In the genomic region with DNA sequence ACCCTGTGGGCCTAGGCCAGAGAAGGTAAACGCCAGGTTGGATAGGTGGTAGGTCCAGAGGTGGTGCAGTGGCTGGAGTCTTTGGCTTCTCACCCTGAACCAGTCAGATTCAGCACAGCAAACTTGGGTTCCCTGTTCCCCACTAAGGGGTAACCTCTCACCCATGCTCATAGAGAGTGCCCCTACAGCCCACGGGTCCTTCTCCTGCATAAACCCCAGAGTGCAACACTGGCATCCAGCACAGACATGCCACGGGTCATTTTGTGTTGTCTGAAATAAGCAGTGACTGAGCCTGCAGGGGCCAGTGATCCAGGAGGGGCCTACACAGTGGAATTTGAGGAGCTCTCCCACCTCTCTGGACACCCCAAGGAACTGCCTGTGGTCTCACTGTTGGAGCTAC, we compare ENCODE assay signal across 23 cellular contexts. TPM values are rescaled to one million over a fixed set of nuclear protein-coding genes. Genes with fewer than 3 reads are reported as not detected.
A peak's percentile ranks its signal among the peaks of the same experiment; 100 is the strongest.
DNase-seq lines count a peak whose midpoint lies in the region; ATAC-seq, FAIRE-seq and TF ChIP-seq lines count a peak whose summit lies in the region.
"Had no signal": no experiment of that assay in that cellular context is flagged by ENCODE, and none has a peak within 500 bp of the region (broad histone marks: within the 10 kb centered on the region; RNA-seq: fewer than 3 reads in every experiment).

No MANE protein-coding gene starts in this region.

- H3K9me3 ChIP-seq in right atrium auricular region: no peaks in the 10 kb centered on the region
- H3K9me3 ChIP-seq in right cardiac atrium (ENCODE audit: control insufficient read depth, low read length): no peaks in the 10 kb centered on the region
- H3K9me3 ChIP-seq in H1 (ENCODE audit: insufficient read depth in 2 of 2, low read depth in 1 of 2, low read length in 1 of 2): no peaks in the 10 kb centered on the region
- H3K9me3 ChIP-seq: HAP-1 had no signal

- H2BK15ac ChIP-seq in H1 (ENCODE audit: low read length): 0 out of 2 replicates have a peak overlapping the region, but pooled peaks have one; percentile 6

- DNase-seq in right atrium auricular region (ENCODE audit: low spot score) (peak; percentile 53), right cardiac atrium (no peak), GM10266 (ENCODE audit: extremely low spot score) (peak; percentile 15), H1 (ENCODE audit: low read depth in 1 of 2, low spot score in 2 of 2) (no peak), type B pancreatic cell (ENCODE audit: extremely low spot score, unreplicated experiment) (peak; percentile 52), retina (no peak), NCI-H524 (lab: John Stamatoyannopoulos, UW) (no peak)
- DNase-seq: C1 segment of cervical spinal cord; Calu3; CD4-positive, alpha-beta memory T cell; COR-L47; DMS53; DMS79 treated with DMSO at 0.1 percent for 48 hours; GF-D8; HFFc6 had no signal

- H2AK5ac ChIP-seq in H1 (ENCODE audit: low read depth, low read length): peak overlapping the region; percentile 47

- no peak overlapping the region for H4K5ac ChIP-seq in H1 (ENCODE audit: insufficient read length, low read depth, low read length)

- TF ChIP-seq CTCF in right atrium auricular region (IDR thresholded peaks at IDR 0.05): no peak
- no peak for TF ChIP-seq CTCF in GM10266 (IDR thresholded peaks at IDR 0.05; ENCODE audit: control insufficient read depth, insufficient read depth, low read depth, missing control alignments)
- TF ChIP-seq CTCF in H1 (IDR thresholded peaks at IDR 0.05; ENCODE audit: control extremely low read depth in 1 of 3, insufficient read depth in 1 of 3, low read depth in 1 of 3, low read length in 3 of 3): no peak
- no peak for TF ChIP-seq CTCF in type B pancreatic cell (conservative IDR thresholded peaks at IDR 0.05)

- peaks cover 100% of the 10 kb centered on the region for H3K27me3 Mint-ChIP-seq in type B pancreatic cell

- WGBS in right cardiac atrium: 77% methylated on average over 3 of the region's 3 CpGs
- WGBS in H1 (ENCODE audit: extremely low coverage in 1 of 2, insufficient coverage in 1 of 2, insufficient read length in 1 of 2, insufficient replicate concordance in 2 of 2, low coverage in 1 of 2, low lambda C conversion rate in 2 of 2, missing lambda C conversion rate in 1 of 2), 2 experiments: 62% methylated on average over 3 of the region's 3 CpGs; no CpG with 5 or more reads in 1 of the 2 experiments

- no peak overlapping the region for H3K27ac Mint-ChIP-seq in type B pancreatic cell
- H3K27ac Mint-ChIP-seq: CD4-positive, alpha-beta memory T cell; GM23338; HFFc6 had no signal

- no peak overlapping the region for H3K23ac ChIP-seq in H1 (ENCODE audit: insufficient read length)

- H3K27me3 ChIP-seq in right atrium auricular region (peaks cover 3 to 19% of the 10 kb centered on the region in 2 donors), right cardiac atrium (ENCODE audit: control insufficient read depth, insufficient read depth) (no peaks in the 10 kb centered on the region), H1 (replicated peaks in 1 of 4; ENCODE audit: control insufficient read depth in 3 of 4, extremely low read depth in 1 of 4, insufficient read depth in 3 of 4, low read length in 3 of 4) (peaks cover 99 to 100% (median 100%) of the 10 kb centered on the region in 4 experiments)

- H2BK5ac ChIP-seq in H1 (ENCODE audit: low read depth, low read length): no peak overlapping the region

- H3K18ac ChIP-seq in H1 (ENCODE audit: extremely low read depth, low read length): no peak overlapping the region

- H3K9ac ChIP-seq in H1 (replicated peaks in 1 of 4; ENCODE audit: extremely low read depth in 1 of 4, low read depth in 3 of 4, low read length in 3 of 4): no peak overlapping the region

- H3K4ac ChIP-seq in H1 (replicated peaks; ENCODE audit: insufficient read length, low read depth, low read length): no peak overlapping the region

- no peak overlapping the region for H2BK120ac ChIP-seq in H1 (replicated peaks; ENCODE audit: low read depth, low read length)

- H3K4me1 ChIP-seq in right atrium auricular region: peaks cover 0 to 19% of the 10 kb centered on the region in 2 donors
- H3K4me1 ChIP-seq in right cardiac atrium (ENCODE audit: control insufficient read depth, insufficient read depth, low read length): no peaks in the 10 kb centered on the region
- H3K4me1 ChIP-seq in H1 (replicated peaks in 1 of 4; ENCODE audit: control insufficient read depth in 3 of 4, insufficient read depth in 4 of 4, low read length in 3 of 4): peaks cover 0 to 21% (median 13%) of the 10 kb centered on the region in 4 experiments; a peak in 6 of 7 replicates

- intact Hi-C loops in right cardiac atrium (cut with DNase I): no loop called here

- POLR2A ChIA-PET in H1 (lab: Charles Lee; ENCODE audit: partially characterized antibody): no interaction called here

- H3K23me2 ChIP-seq in H1 (ENCODE audit: low read depth, low read length): peaks cover 2% of the 10 kb centered on the region

- no peak for FAIRE-seq in H1 (lab: Jason Lieb, UNC)
- FAIRE-seq: GM12878, GM19239, H54 had no signal

- no peaks in the 10 kb centered on the region for H3K79me2 ChIP-seq in H1 (ENCODE audit: control insufficient read depth in 1 of 2, insufficient read depth in 2 of 2, low read length in 2 of 2)

- H4K91ac ChIP-seq in H1 (replicated peaks; ENCODE audit: insufficient read length, low read length): no peak overlapping the region

- no peak overlapping the region for H4K8ac ChIP-seq in H1 (ENCODE audit: extremely low read depth, insufficient read depth, low read length)

- H3K9me3 Mint-ChIP-seq in type B pancreatic cell: no peaks in the 10 kb centered on the region
- H3K9me3 Mint-ChIP-seq: GM23338, HFFc6 had no signal

- no peak for TF ChIP-seq EP300 in H1 (IDR thresholded peaks at IDR 0.05; ENCODE audit: borderline replicate concordance in 1 of 2, low read depth in 2 of 2, low read length in 2 of 2)

- H4K20me1 ChIP-seq in H1 (replicated peaks in 1 of 2; ENCODE audit: control insufficient read depth in 1 of 2, insufficient read depth in 2 of 2, low read length in 2 of 2): peaks cover 13 to 48% of the 10 kb centered on the region in 2 experiments

- no peaks in the 10 kb centered on the region for H3K4me1 Mint-ChIP-seq in type B pancreatic cell (ENCODE audit: unreplicated experiment)

- H3K36me3 Mint-ChIP-seq in type B pancreatic cell: peaks cover 4% of the 10 kb centered on the region
- H3K36me3 Mint-ChIP-seq: CD4-positive, alpha-beta memory T cell had no signal

- H3K14ac ChIP-seq in H1 (ENCODE audit: insufficient read length): no peak overlapping the region

- no peak overlapping the region for H3K4me3 Mint-ChIP-seq in type B pancreatic cell
- H3K4me3 Mint-ChIP-seq: CD4-positive, alpha-beta memory T cell; HFFc6 had no signal

- CTCF ChIA-PET in H1 (lab: Charles Lee; ENCODE audit: partially characterized antibody): interaction anchor here (1.3 to 7.3 kb wide), 6 partner anchors 19 to 53 kb away, joined by 4 to 79 read pairs (median 10); no protein-coding TSS in a partner anchor

- H3K36me3 ChIP-seq in right atrium auricular region: no peaks in the 10 kb centered on the region
- no peaks in the 10 kb centered on the region for H3K36me3 ChIP-seq in H1 (ENCODE audit: control insufficient read depth in 2 of 4, insufficient read depth in 4 of 4, low read length in 3 of 4)
- H3K36me3 ChIP-seq: HAP-1 had no signal

- H3K4me3 ChIP-seq in right atrium auricular region (no peak overlapping the region), right cardiac atrium (ENCODE audit: low read length) (no peak overlapping the region), H1 (ENCODE audit: extremely low read depth in 1 of 4, insufficient read depth in 2 of 4, low read depth in 3 of 4, low read length in 4 of 4) (no peak overlapping the region)
- H3K4me3 ChIP-seq: GM12878, GM23338, HAP-1 had no signal

- H3K56ac ChIP-seq in H1 (replicated peaks; ENCODE audit: insufficient read length, low read depth, low read length): no peak overlapping the region

- TF ChIP-seq POLR2A in H1 (IDR thresholded peaks at IDR 0.05; ENCODE audit: control extremely low read depth in 1 of 2, low read depth in 2 of 2, low read length in 2 of 2): no peak

- no peak for TF ChIP-seq RAD21 in H1 (IDR thresholded peaks at IDR 0.05 in 1 of 2, conservative IDR thresholded peaks at IDR 0.05 in 1 of 2; ENCODE audit: low read depth in 2 of 2, low read length in 2 of 2)

- H2AFZ ChIP-seq in H1 (ENCODE audit: low read length): no peak overlapping the region
- H2AFZ ChIP-seq: GM23338 had no signal

- no peak overlapping the region; the same call in 1 of the 2 replicates for H2BK20ac ChIP-seq in H1 (ENCODE audit: low read length)

- H3K27ac ChIP-seq in right atrium auricular region (no peak overlapping the region), right cardiac atrium (ENCODE audit: low read length) (no peak overlapping the region), H1 (ENCODE audit: low read depth, low read length) (no peak overlapping the region)

- no peaks in the 10 kb centered on the region for H3K79me1 ChIP-seq in H1 (ENCODE audit: low read depth, low read length)

- H3K4me2 ChIP-seq in H1 (ENCODE audit: insufficient read depth in 1 of 2, low read depth in 2 of 2, low read length in 2 of 2): no peak overlapping the region

- no peak for ATAC-seq in right cardiac atrium
- ATAC-seq: GM12878, GM23338 had no signal

- H2BK12ac ChIP-seq in H1 (ENCODE audit: low read depth, low read length): no peak overlapping the region

RNA-seq across cellular contexts. Expression of a gene that starts 5.1 kb away (rescaled TPM):
- under 1 TPM; 0.70 to 0.86 TPM for total RNA-seq in right atrium auricular region
- 1 to 10 TPM in 1 of 4 donors, under 1 TPM in 2, not detected in 1; 0.37 to 1.0 (median 0.65) TPM for total RNA-seq in right cardiac atrium
- polyA plus RNA-seq in right cardiac atrium: 1.2 TPM
- total RNA-seq in H1 (2021; fragmentation: NEBNext Ultra II Directional; extraction: Animal tissue kit (Norgen Biotek cat#: 25700)): not detected in 2 replicates
- polyA plus RNA-seq in H1 (2011; rRNA removed): not detected in 2 replicates
- polyA plus RNA-seq in H1 (2011; cell fraction: cytosol; rRNA removed): 0.04 TPM
- polyA plus RNA-seq in H1 (2011; cell fraction: nucleus; rRNA removed): 0.14 TPM
- not detected in 4 replicates for polyA plus RNA-seq in H1 (2012, experiment 1 of 2)
- polyA plus RNA-seq in H1 (2012, experiment 2 of 2): not detected
- polyA plus RNA-seq in H1 (2013, experiment 1 of 2): not detected
- not detected for polyA plus RNA-seq in H1 (2013, experiment 2 of 2)
- not detected in 2 replicates for polyA minus RNA-seq in H1 (2011; rRNA and poly(A)+ RNA removed)
- not detected for polyA minus RNA-seq in H1 (2011; cell fraction: cytosol; rRNA and poly(A)+ RNA removed)
- polyA minus RNA-seq in H1 (2011; cell fraction: nucleus; rRNA and poly(A)+ RNA removed): not detected
- 1.2 and 1.3 TPM in 2 replicates for total RNA-seq in type B pancreatic cell (ENCODE audit: low replicate concordance)
- total RNA-seq: Calu3; CD4-positive, alpha-beta memory T cell; GM12878; GM23338 had no signal
- polyA plus RNA-seq: CD4-positive, alpha-beta memory T cell; GM12878; GM23338 had no signal

RNA-seq across cellular contexts. Expression of a gene that starts 40.5 kb away (rescaled TPM):
- total RNA-seq in right atrium auricular region (not detected), right cardiac atrium (under 1 TPM in 2 of 4 donors, not detected in 2; 0.26 to 0.84 TPM), type B pancreatic cell (ENCODE audit: low replicate concordance) (6.3 and 8.6 TPM in 2 replicates)
- polyA plus RNA-seq in right cardiac atrium (0.93 TPM), H1 (2011; rRNA removed) (0.17 TPM in 1 of 2 replicates, not detected in the other)
- not detected in 2 replicates for total RNA-seq in H1 (2021; fragmentation: NEBNext Ultra II Directional; extraction: Animal tissue kit (Norgen Biotek cat#: 25700))
- not detected for polyA plus RNA-seq in H1 (2011; cell fraction: cytosol; rRNA removed)
- 0.31 TPM for polyA plus RNA-seq in H1 (2011; cell fraction: nucleus; rRNA removed)
- polyA plus RNA-seq in H1 (2012, experiment 1 of 2): 0.18 to 0.19 TPM in 2 of 4 replicates, not detected in the others
- polyA plus RNA-seq in H1 (2012, experiment 2 of 2): not detected
- polyA plus RNA-seq in H1 (2013, experiment 1 of 2): 0.04 TPM
- polyA plus RNA-seq in H1 (2013, experiment 2 of 2): not detected
- polyA minus RNA-seq in H1 (2011; rRNA and poly(A)+ RNA removed): not detected in 2 replicates
- polyA minus RNA-seq in H1 (2011; cell fraction: cytosol; rRNA and poly(A)+ RNA removed): not detected
- not detected for polyA minus RNA-seq in H1 (2011; cell fraction: nucleus; rRNA and poly(A)+ RNA removed)
- total RNA-seq: Calu3; CD4-positive, alpha-beta memory T cell; GM12878; GM23338 had no signal
- polyA plus RNA-seq: CD4-positive, alpha-beta memory T cell; GM12878; GM23338 had no signal

RNA-seq across cellular contexts. Expression of a gene that starts 59.6 kb away (rescaled TPM):
- total RNA-seq in right atrium auricular region: not detected
- total RNA-seq in right cardiac atrium: under 1 TPM in 3 of 4 donors, not detected in 1; 0.20 to 0.23 (median 0.21) TPM
- polyA plus RNA-seq in right cardiac atrium: 0.18 TPM
- total RNA-seq in H1 (2021; fragmentation: NEBNext Ultra II Directional; extraction: Animal tissue kit (Norgen Biotek cat#: 25700)): not detected in 2 replicates
- not detected in 2 replicates for polyA plus RNA-seq in H1 (2011; rRNA removed)
- polyA plus RNA-seq in H1 (2011; cell fraction: cytosol; rRNA removed): not detected
- not detected for polyA plus RNA-seq in H1 (2011; cell fraction: nucleus; rRNA removed)
- not detected in 4 replicates for polyA plus RNA-seq in H1 (2012, experiment 1 of 2)
- not detected for polyA plus RNA-seq in H1 (2012, experiment 2 of 2)
- not detected for polyA plus RNA-seq in H1 (2013, experiment 1 of 2)
- polyA plus RNA-seq in H1 (2013, experiment 2 of 2): not detected
- polyA minus RNA-seq in H1 (2011; rRNA and poly(A)+ RNA removed): not detected in 2 replicates
- polyA minus RNA-seq in H1 (2011; cell fraction: cytosol; rRNA and poly(A)+ RNA removed): not detected
- polyA minus RNA-seq in H1 (2011; cell fraction: nucleus; rRNA and poly(A)+ RNA removed): not detected
- total RNA-seq in type B pancreatic cell (ENCODE audit: low replicate concordance): not detected in 2 replicates
- total RNA-seq: A172; Calu3; CD4-positive, alpha-beta memory T cell; Daoy; GM12878; GM23338; HFFc6 had no signal
- polyA plus RNA-seq: BJ; CD4-positive, alpha-beta memory T cell; GM12878; GM23338 had no signal

Comparison
In these comparisons a context has a peak if more than half of its experiments do, and no peak if none do; other contexts are left out.
1. DNase-seq: peak in right atrium auricular region (single experiment), GM10266 (single experiment) and type B pancreatic cell (single experiment); none in right cardiac atrium (0 of 3), H1 (0 of 2), retina (single experiment) and NCI-H524 (0 of 2).